In the genomic region with DNA sequence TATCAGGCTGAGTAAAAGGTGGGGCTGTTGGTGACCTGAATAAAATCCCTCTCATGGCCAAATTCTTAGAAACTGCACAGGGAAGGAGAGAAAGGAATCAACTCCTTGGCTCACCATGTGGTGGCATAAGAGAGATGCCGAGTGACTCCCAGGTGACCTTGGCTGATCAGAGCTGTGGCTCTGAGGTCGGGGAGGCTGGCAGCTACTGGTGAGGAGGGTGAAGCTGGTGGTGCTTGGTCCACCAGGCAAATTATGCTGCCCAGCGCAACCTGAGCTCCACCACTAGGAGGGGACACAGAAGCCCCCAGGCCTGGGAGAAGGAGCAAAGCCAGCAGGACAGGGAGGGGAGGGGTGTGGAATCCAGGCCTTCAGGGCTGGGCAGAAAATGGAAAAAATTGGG, we compare ENCODE assay signal across 11 cellular contexts.
DNase-seq lines count a peak whose midpoint lies in the region; ATAC-seq and TF ChIP-seq lines count a peak whose summit lies in the region.
"Had no signal": no experiment of that assay in that cellular context is flagged by ENCODE, and none has a peak within 500 bp of the region (broad histone marks: within the 10 kb centered on the region; RNA-seq: fewer than 3 reads in every experiment).

No MANE protein-coding gene starts in this region.

- DNase-seq in A172 (ENCODE audit: low spot score) = peak; percentile 40
- DNase-seq in GM12864 (ENCODE audit: low read depth) = no peak
- peak; percentile 61 for DNase-seq in RPMI8226
- DNase-seq in left cardiac atrium = no peak
- DNase-seq in NCI-H2171 (lab: John Stamatoyannopoulos, UW) = no peak
- no peak for DNase-seq in COLO668 (lab: John Stamatoyannopoulos, UW; ENCODE audit: unreplicated experiment)
- DNase-seq in Ammon's horn (ENCODE audit: low spot score) = no peak
- DNase-seq in stimulated activated naive CD4-positive, alpha-beta T cell (lab: John Stamatoyannopoulos, UW) = no peak
- DNase-seq: activated CD4-positive, alpha-beta T cell treated with anti-CD3 and anti-CD28 coated beads for 4 hours; stimulated activated CD4-positive, alpha-beta T cell treated with anti-CD3 and anti-CD28 coated beads, Interleukin-12 subunit alpha, Interleukin-12 subunit beta, amount 100 ng/mL, for 4 hours had no signal

- peak; percentile 69 to 85 for ATAC-seq in left cardiac atrium
- ATAC-seq: body of pancreas had no signal

- TF ChIP-seq CTCF in GM12864 (IDR thresholded peaks at IDR 0.05; ENCODE audit: low read depth, low read length, missing control alignments) = peak; percentile 18

- intact Hi-C loops in left cardiac atrium (cut with DNase I) = loop anchor here (5.0 to 10.0 kb wide), 3 partner anchors 526 to 546 kb away; no protein-coding TSS in a partner anchor

- no peak overlapping the region for H3K4me3 ChIP-seq in GM12864 (ENCODE audit: low read depth, low read length)
- H3K4me3 ChIP-seq: body of pancreas had no signal

Comparison
In these comparisons a context has a peak if more than half of its experiments do, and no peak if none do; other contexts are left out.
1. DNase-seq: peak in A172 (single experiment) and RPMI8226 (single experiment); none in GM12864 (single experiment), left cardiac atrium (single experiment), NCI-H2171 (single experiment), COLO668 (single experiment), Ammon's horn (single experiment) and stimulated activated naive CD4-positive, alpha-beta T cell (0 of 6).